In genomic region chr2:227163998-227164744, GRCh38 we compare ENCODE assay signal across 8 cellular contexts. TPM values are rescaled to one million over a fixed set of nuclear protein-coding genes. Genes with fewer than 3 reads are reported as not detected.
A peak's percentile ranks its signal among the peaks of the same experiment; 100 is the strongest.
DNase-seq lines count a peak whose midpoint lies in the region; ATAC-seq and TF ChIP-seq lines count a peak whose summit lies in the region.

COL4A3 (plus strand) TSS chr2:227164624; CDS start chr2:227164727, 103 bp downstream.
COL4A4 (minus strand) TSS chr2:227164205; CDS start chr2:227147483, 16,722 bp downstream.

- H3K27ac ChIP-seq in RWPE1 (no peak within 1 kb of the TSS), esophagus (ENCODE audit: low read depth in 2 of 2, low read length in 1 of 2) (no peak within 1 kb of the TSS)

- WGBS in esophagus, 2 donors, result 1% methylated on average over 57 to 76 of the region's 76 CpGs

- H3K27ac Mint-ChIP-seq in natural killer cell treated with Interleukin-12 subunit alpha and Interleukin-12 subunit beta and Interleukin-15 and Interleukin-18, amount 100 ng/mL, for 72 hours, result no peak within 1 kb of the TSS

- no peaks in the 10 kb centered on the region for H3K9me3 Mint-ChIP-seq in natural killer cell treated with Interleukin-12 subunit alpha and Interleukin-12 subunit beta and Interleukin-15 and Interleukin-18, amount 100 ng/mL, for 72 hours

- peaks cover 22 to 59% of the 10 kb centered on the region in 2 donors for H3K27me3 Mint-ChIP-seq in natural killer cell treated with Interleukin-12 subunit alpha and Interleukin-12 subunit beta and Interleukin-15 and Interleukin-18, amount 100 ng/mL, for 72 hours

- H3K27me3 ChIP-seq in esophagus (ENCODE audit: control insufficient read depth in 1 of 2, insufficient read depth in 2 of 2, low read length in 2 of 2), result peaks cover 3 to 21% of the 10 kb centered on the region in 2 donors

- peaks cover 0 to 2% of the 10 kb centered on the region in 2 donors for H3K9me3 ChIP-seq in esophagus (ENCODE audit: control insufficient read depth in 2 of 2, insufficient read depth in 1 of 2, low read depth in 1 of 2, low read length in 1 of 2)

- H3K4me3 ChIP-seq in esophagus (ENCODE audit: low read depth in 1 of 2, low read length in 2 of 2), result peak within 1 kb of the TSS; percentile 31 to 34

- CTCF ChIA-PET in RWPE1 (lab: Yijun Ruan, JAX), result interaction anchor here (0.7 kb wide), 1 partner anchor 31 kb away, joined by 3 read pairs; no protein-coding TSS in a partner anchor

- H3K4me1 ChIP-seq in esophagus (ENCODE audit: control insufficient read depth in 2 of 2, insufficient read depth in 2 of 2, low read length in 1 of 2), result peaks cover 5 to 7% of the 10 kb centered on the region in 2 donors

- H3K36me3 Mint-ChIP-seq in natural killer cell treated with Interleukin-12 subunit alpha and Interleukin-12 subunit beta and Interleukin-15 and Interleukin-18, amount 100 ng/mL, for 72 hours, result no peaks in the 10 kb centered on the region

- no peaks in the 10 kb centered on the region for H3K36me3 ChIP-seq in esophagus (ENCODE audit: control insufficient read depth in 2 of 2, insufficient read depth in 2 of 2, low read length in 1 of 2)

- DNase-seq in COR-L47 (lab: John Stamatoyannopoulos, UW) (peak; percentile 27), RWPE1 (ENCODE audit: low spot score) (peak; percentile 28), cerebellum (ENCODE audit: low spot score) (no peak), DMS79 treated with DMSO at 0.1 percent for 48 hours (lab: John Stamatoyannopoulos, UW) (no peak)
- DNase-seq in natural killer cell treated with Interleukin-12 subunit alpha and Interleukin-12 subunit beta and Interleukin-15 and Interleukin-18, amount 100 ng/mL, for 72 hours (ENCODE audit: low spot score), result peak; percentile 67

- ATAC-seq in GM18909 (IDR thresholded peaks at IDR 0.05; ENCODE audit: poor library complexity, unreplicated experiment) (peak; percentile 63), HG03060 (IDR thresholded peaks at IDR 0.05; ENCODE audit: low read depth, unreplicated experiment) (peak; percentile 26)
- peak; percentile 58 to 66 for ATAC-seq in natural killer cell treated with Interleukin-12 subunit alpha and Interleukin-12 subunit beta and Interleukin-15 and Interleukin-18, amount 100 ng/mL, for 72 hours

- no peak for TF ChIP-seq CTCF in RWPE1 (conservative IDR thresholded peaks at IDR 0.05; ENCODE audit: low read depth)

- peaks cover 3 to 4% of the 10 kb centered on the region in 2 donors for H3K4me1 Mint-ChIP-seq in natural killer cell treated with Interleukin-12 subunit alpha and Interleukin-12 subunit beta and Interleukin-15 and Interleukin-18, amount 100 ng/mL, for 72 hours (ENCODE audit: low read depth in 2 of 2)

- H3K4me3 Mint-ChIP-seq in natural killer cell treated with Interleukin-12 subunit alpha and Interleukin-12 subunit beta and Interleukin-15 and Interleukin-18, amount 100 ng/mL, for 72 hours, result peak within 1 kb of the TSS; percentile 29

- POLR2A ChIA-PET in RWPE1 (lab: Yijun Ruan, JAX; ENCODE audit: low non-redundant PET), result no interaction called here

RNA-seq across cellular contexts. Expression of gene COL4A3, which starts in this region (rescaled TPM):
- under 1 TPM; 0.18 to 0.44 TPM for polyA plus RNA-seq in esophagus
- under 1 TPM; 0.22 to 0.62 TPM for total RNA-seq in natural killer cell treated with Interleukin-12 subunit alpha and Interleukin-12 subunit beta and Interleukin-15 and Interleukin-18, amount 100 ng/mL, for 72 hours
- 5.4 TPM for total RNA-seq in cerebellum

RNA-seq across cellular contexts. Expression of gene COL4A4, which starts in this region (rescaled TPM):
- under 1 TPM; 0.10 to 0.16 TPM for polyA plus RNA-seq in esophagus
- under 1 TPM; 0.11 to 0.62 TPM for total RNA-seq in natural killer cell treated with Interleukin-12 subunit alpha and Interleukin-12 subunit beta and Interleukin-15 and Interleukin-18, amount 100 ng/mL, for 72 hours
- total RNA-seq in cerebellum, result 3.0 TPM

Comparison
In these comparisons a context has a peak if more than half of its experiments do, and no peak if none do; other contexts are left out.
1. Peak in DNase-seq and ATAC-seq in natural killer cell treated with Interleukin-12 subunit alpha and Interleukin-12 subunit beta and Interleukin-15 and Interleukin-18, amount 100 ng/mL, for 72 hours; RNA of the genes that start here not detected or under 1 TPM.
2. DNase-seq: peak in COR-L47 (single experiment) and RWPE1 (single experiment); none in cerebellum (single experiment) and DMS79 treated with DMSO at 0.1 percent for 48 hours (single experiment).
3. Peak in every context shown above with its lines, with median percentiles within 50 percentile points of each other: ATAC-seq.